In genomic region chr17:35569405-35569804, GRCh38 we compare ENCODE assay signal across 10 cellular contexts. TPM values are rescaled to one million over a fixed set of nuclear protein-coding genes. Genes with fewer than 3 reads are reported as not detected.
A peak's percentile ranks its signal among the peaks of the same experiment; 100 is the strongest.
DNase-seq lines count a peak whose midpoint lies in the region; ATAC-seq and TF ChIP-seq lines count a peak whose summit lies in the region.
"Had no signal": no experiment of that assay in that cellular context is flagged by ENCODE, and none has a peak within 500 bp of the region (broad histone marks: within the 10 kb centered on the region; RNA-seq: fewer than 3 reads in every experiment).

No MANE protein-coding gene starts in this region.

- H3K27me3 Mint-ChIP-seq in WTC11 (ENCODE audit: low read depth) = peaks cover 27% of the 10 kb centered on the region

- no peaks in the 10 kb centered on the region for H3K9me3 ChIP-seq in left ventricle myocardium inferior (replicated peaks)
- no peaks in the 10 kb centered on the region for H3K9me3 ChIP-seq in heart right ventricle
- no peaks in the 10 kb centered on the region for H3K9me3 ChIP-seq in iPS-20b (ENCODE audit: insufficient read depth, low read depth, low read length)
- H3K9me3 ChIP-seq in vagina = no peaks in the 10 kb centered on the region
- H3K9me3 ChIP-seq: psoas muscle had no signal

- H3K4me1 Mint-ChIP-seq in WTC11 = peaks cover 13% of the 10 kb centered on the region

- no peaks in the 10 kb centered on the region for H3K9me3 Mint-ChIP-seq in WTC11

- no peaks in the 10 kb centered on the region for H3K27me3 ChIP-seq in left ventricle myocardium inferior (ENCODE audit: low read depth)
- no peaks in the 10 kb centered on the region for H3K27me3 ChIP-seq in heart right ventricle
- peaks cover 20% of the 10 kb centered on the region for H3K27me3 ChIP-seq in iPS-20b (ENCODE audit: insufficient read depth, low read length)
- no peaks in the 10 kb centered on the region for H3K27me3 ChIP-seq in vagina

- no peak for DNase-seq in left ventricle myocardium inferior
- no peak for DNase-seq in heart right ventricle
- no peak for DNase-seq in WTC11 (ENCODE audit: low spot score)
- DNase-seq in activated effector memory CD4-positive, alpha-beta T cell treated with anti-CD3 and anti-CD28 coated beads, Interleukin-2, amount 50 U/mL, for 16 hours = no peak
- no peak for DNase-seq in vagina (ENCODE audit: extremely low spot score in 2 of 2)
- DNase-seq: psoas muscle had no signal

- H3K27ac Mint-ChIP-seq in WTC11 = no peak overlapping the region

- intact Hi-C loops in left ventricle myocardium inferior (cut with micrococcal nuclease) = no loop called here
- intact Hi-C loops in heart right ventricle (cut with DNase I) = no loop called here
- intact Hi-C loops in vagina (cut with DNase I) = no loop called here

- H3K4me1 ChIP-seq in left ventricle myocardium inferior (peaks cover 34% of the 10 kb centered on the region), heart right ventricle (peaks cover 6 to 35% (median 23%) of the 10 kb centered on the region in 9 donors), iPS-20b (ENCODE audit: insufficient read depth, low read length) (no peaks in the 10 kb centered on the region), vagina (peaks cover 24% of the 10 kb centered on the region)

- no peak overlapping the region for H3K9ac ChIP-seq in iPS-20b (ENCODE audit: low read depth, low read length)

- ATAC-seq in heart right ventricle = no peak
- ATAC-seq in WTC11 = no peak
- ATAC-seq in GM21515 (IDR thresholded peaks at IDR 0.05; ENCODE audit: unreplicated experiment) = no peak
- ATAC-seq in HG03135 (IDR thresholded peaks at IDR 0.05; ENCODE audit: unreplicated experiment) = no peak
- ATAC-seq: psoas muscle had no signal

- 88 to 91% methylated on average over 2 of the region's 2 CpGs for WGBS in heart right ventricle, 2 donors

- peaks cover 9% of the 10 kb centered on the region for H3K36me3 ChIP-seq in left ventricle myocardium inferior
- peaks cover 0 to 22% (median 1%) of the 10 kb centered on the region in 9 donors for H3K36me3 ChIP-seq in heart right ventricle
- H3K36me3 ChIP-seq in iPS-20b (ENCODE audit: insufficient read depth, low read depth, low read length) = peaks cover 2% of the 10 kb centered on the region; the same call in 1 of the 2 replicates
- H3K36me3 ChIP-seq in vagina = no peaks in the 10 kb centered on the region

- H3K4me3 Mint-ChIP-seq in WTC11 = peak overlapping the region; percentile 97

- TF ChIP-seq CTCF in left ventricle myocardium inferior (IDR thresholded peaks at IDR 0.05; ENCODE audit: borderline replicate concordance) (no peak), heart right ventricle (IDR thresholded peaks at IDR 0.05) (no peak), WTC11 (IDR thresholded peaks at IDR 0.05) (no peak), vagina (IDR thresholded peaks at IDR 0.05) (no peak)

- H3K36me3 Mint-ChIP-seq in WTC11 = peaks cover 4% of the 10 kb centered on the region; the same call in 1 of the 2 replicates

- H3K4me3 ChIP-seq in left ventricle myocardium inferior (peak overlapping the region; percentile 75), heart right ventricle (no peak overlapping the region), iPS-20b (ENCODE audit: low read length) (peak overlapping the region; percentile 99; the same call in 1 of the 2 replicates), vagina (no peak overlapping the region)

- POLR2A ChIA-PET in WTC11 (lab: Charles Lee) = interaction anchor here (0.6 to 2.4 kb wide), 2 partner anchors 9 to 129 kb away, joined by 3 to 13 read pairs; partner anchors contain the start of gene PEX12

- no peak for TF ChIP-seq POLR2A in vagina (IDR thresholded peaks at IDR 0.05)

- CTCF ChIA-PET in WTC11 (lab: Charles Lee) = no interaction called here

- no peak overlapping the region for H3K27ac ChIP-seq in left ventricle myocardium inferior (replicated peaks)
- no peak overlapping the region for H3K27ac ChIP-seq in heart right ventricle
- no peak overlapping the region for H3K27ac ChIP-seq in iPS-20b (ENCODE audit: low read length)
- no peak overlapping the region for H3K27ac ChIP-seq in vagina
- H3K27ac ChIP-seq: psoas muscle had no signal

TF ChIP-seq in WTC11, 78 proteins besides CTCF, POLR2A, EP300 and RAD21:
- no peak for TF ChIP-seq IRF1 (CRISPR knock-in tag; IDR thresholded peaks at IDR 0.05)

RNA-seq across cellular contexts. Expression of gene SLFN14, which starts 8.8 kb away (rescaled TPM):
- not detected for total RNA-seq in left ventricle myocardium inferior
- total RNA-seq in heart right ventricle = under 1 TPM in 1 of 10 donors, not detected in 9; 0.09 TPM
- polyA plus RNA-seq in heart right ventricle = not detected
- total RNA-seq in WTC11 (2021) = not detected in 3 replicates
- total RNA-seq in vagina = not detected
- total RNA-seq: LHCN-M2 had no signal

RNA-seq across cellular contexts. Expression of gene PEX12, which starts 9.0 kb away (rescaled TPM):
- 8.7 TPM for total RNA-seq in left ventricle myocardium inferior
- total RNA-seq in heart right ventricle = 10 to 100 TPM in 2 of 10 donors, 1 to 10 TPM in 8; 6.6 to 11.2 (median 9.0) TPM
- 1 to 10 TPM; 2.6 to 3.6 TPM for polyA plus RNA-seq in heart right ventricle
- total RNA-seq in WTC11 (2021) = 4.7 to 6.5 TPM (median 5.2 TPM) in 3 replicates
- total RNA-seq in vagina = 2.9 TPM

RNA-seq across cellular contexts. Expression of gene AP2B1, which starts 17.7 kb away (rescaled TPM):
- total RNA-seq in left ventricle myocardium inferior (113 TPM), heart right ventricle (100 to 1,000 TPM; 107 to 173 (median 130) TPM), WTC11 (2021) (195 to 212 TPM (median 201 TPM) in 3 replicates), vagina (62.1 TPM)
- 10 to 100 TPM; 20.0 to 38.8 TPM for polyA plus RNA-seq in heart right ventricle

RNA-seq across cellular contexts. Expression of gene SLFN12L, which starts 31.9 kb away (rescaled TPM):
- total RNA-seq in left ventricle myocardium inferior (0.25 TPM), heart right ventricle (1 to 10 TPM in 3 of 10 donors, under 1 TPM in 7; 0.20 to 4.5 (median 0.69) TPM), WTC11 (2021) (0.07 to 0.16 TPM (median 0.13 TPM) in 3 replicates), vagina (12.3 TPM)
- under 1 TPM; 0.06 to 0.73 TPM for polyA plus RNA-seq in heart right ventricle
- total RNA-seq: LHCN-M2 had no signal

Comparison
In these comparisons a context has a peak if more than half of its experiments do, and no peak if none do; other contexts are left out.
1. H3K4me3 ChIP-seq: peak in left ventricle myocardium inferior (single experiment) and iPS-20b (single experiment); none in heart right ventricle (0 of 10) and vagina (0 of 2).